14 cellular contexts compared by ENCODE assay signal in genomic region chr1:168202941-168203654, GRCh38. TPM values are rescaled to one million over a fixed set of nuclear protein-coding genes. Genes with fewer than 3 reads are reported as not detected.
DNase-seq lines count a peak whose midpoint lies in the region; ATAC-seq and TF ChIP-seq lines count a peak whose summit lies in the region.
"Had no signal": no experiment of that assay in that cellular context is flagged by ENCODE, and none has a peak within 500 bp of the region (broad histone marks: within the 10 kb centered on the region; RNA-seq: fewer than 3 reads in every experiment).

No MANE protein-coding gene starts in this region.

- H3K4me3 Mint-ChIP-seq in WTC11 (no peak overlapping the region), CD14-positive monocyte (no peak overlapping the region)
- no peak overlapping the region for H3K4me3 Mint-ChIP-seq in CD8-positive, alpha-beta memory T cell
- H3K4me3 Mint-ChIP-seq: memory B cell had no signal

- CTCF ChIA-PET in WTC11 (lab: Charles Lee), result no interaction called here
- CTCF ChIA-PET in CD8-positive, alpha-beta memory T cell (lab: Charles Lee), result no interaction called here

- H3K27me3 Mint-ChIP-seq in WTC11 (ENCODE audit: low read depth) (no peaks in the 10 kb centered on the region), CD14-positive monocyte (ENCODE audit: low read depth in 3 of 3) (no peaks in the 10 kb centered on the region)
- H3K27me3 Mint-ChIP-seq in CD8-positive, alpha-beta memory T cell, result no peaks in the 10 kb centered on the region
- H3K27me3 Mint-ChIP-seq: memory B cell had no signal

- peaks cover 13% of the 10 kb centered on the region for H3K9me3 Mint-ChIP-seq in WTC11
- H3K9me3 Mint-ChIP-seq in CD8-positive, alpha-beta memory T cell, result no peaks in the 10 kb centered on the region
- peaks cover 2 to 15% (median 8%) of the 10 kb centered on the region in 7 donors for H3K9me3 Mint-ChIP-seq in CD14-positive monocyte
- H3K9me3 Mint-ChIP-seq: memory B cell had no signal

- H3K27me3 ChIP-seq in CD8-positive, alpha-beta memory T cell (ENCODE audit: insufficient read depth, low read length, poor library complexity, severe bottlenecking), result no peaks in the 10 kb centered on the region
- H3K27me3 ChIP-seq: ascending aorta, heart left ventricle, upper lobe of left lung had no signal

- intact Hi-C loops in sciatic nerve (cut with DNase I), result no loop called here
- intact Hi-C loops in CD14-positive monocyte (cut with micrococcal nuclease), result no loop called here

- H3K9me3 ChIP-seq in CD8-positive, alpha-beta memory T cell (ENCODE audit: low read length), result no peaks in the 10 kb centered on the region
- H3K9me3 ChIP-seq: ascending aorta, upper lobe of left lung had no signal

- POLR2A ChIA-PET in WTC11 (lab: Charles Lee), result no interaction called here
- POLR2A ChIA-PET in CD8-positive, alpha-beta memory T cell (lab: Charles Lee), result no interaction called here

- H3K4me1 ChIP-seq in CD8-positive, alpha-beta memory T cell (ENCODE audit: insufficient read depth, low read length), result no peaks in the 10 kb centered on the region
- H3K4me1 ChIP-seq: ascending aorta, heart left ventricle, upper lobe of left lung had no signal

- H3K27ac Mint-ChIP-seq in WTC11 (peak overlapping the region; percentile 48; the same call in 1 of the 2 replicates), CD14-positive monocyte (no peak overlapping the region)
- no peak overlapping the region for H3K27ac Mint-ChIP-seq in CD8-positive, alpha-beta memory T cell
- H3K27ac Mint-ChIP-seq: memory B cell had no signal

- peaks cover 19% of the 10 kb centered on the region for H3K36me3 ChIP-seq in CD8-positive, alpha-beta memory T cell (ENCODE audit: insufficient read depth, low read length)

- H3K36me3 Mint-ChIP-seq in WTC11 (peaks cover 28% of the 10 kb centered on the region), CD14-positive monocyte (peaks cover 40 to 43% of the 10 kb centered on the region in 2 donors)
- peaks cover 21 to 56% (median 25%) of the 10 kb centered on the region in 3 donors for H3K36me3 Mint-ChIP-seq in CD8-positive, alpha-beta memory T cell

- H3K4me1 Mint-ChIP-seq in WTC11 (peaks cover 5% of the 10 kb centered on the region; the same call in 1 of the 2 replicates), CD14-positive monocyte (peaks cover 7% of the 10 kb centered on the region)
- no peaks in the 10 kb centered on the region for H3K4me1 Mint-ChIP-seq in CD8-positive, alpha-beta memory T cell
- H3K4me1 Mint-ChIP-seq: memory B cell had no signal

- H3K4me3 ChIP-seq in CD8-positive, alpha-beta memory T cell (ENCODE audit: low read length), result no peak overlapping the region
- H3K4me3 ChIP-seq: ascending aorta, heart left ventricle, upper lobe of left lung had no signal

- no peak overlapping the region for H3K27ac ChIP-seq in CD8-positive, alpha-beta memory T cell (ENCODE audit: low read depth, low read length)
- H3K27ac ChIP-seq: heart left ventricle, upper lobe of left lung had no signal

- peak; percentile 88 for DNase-seq in GM04503 (ENCODE audit: low read depth)
- no peak for DNase-seq in WTC11 (ENCODE audit: low spot score)
- DNase-seq in fibroblast of peridontal ligament (ENCODE audit: extremely low read depth), result peak; percentile 98
- DNase-seq in sciatic nerve (ENCODE audit: low spot score), result no peak
- DNase-seq in DMS79 (lab: John Stamatoyannopoulos, UW), result no peak
- DNase-seq in CD8-positive, alpha-beta memory T cell, result no peak
- DNase-seq in CD14-positive monocyte (ENCODE audit: low spot score), result no peak
- DNase-seq in anterior cingulate cortex (lab: John Stamatoyannopoulos, UW), result no peak
- DNase-seq: heart left ventricle, NCI-H2081 treated with DMSO at 0.1 percent for 48 hours, posterior cingulate gyrus, upper lobe of left lung had no signal

- TF ChIP-seq CTCF in WTC11 (IDR thresholded peaks at IDR 0.05) (no peak), CD14-positive monocyte (IDR thresholded peaks at IDR 0.05) (no peak)

- peak; percentile 46 for ATAC-seq in WTC11
- peak; percentile 97 for ATAC-seq in sciatic nerve

TF ChIP-seq in WTC11, 78 proteins besides CTCF, POLR2A, EP300 and RAD21:
- TF ChIP-seq AFF4 (CRISPR knock-in tag; IDR thresholded peaks at IDR 0.05; ENCODE audit: borderline replicate concordance) (no peak), SP1 (CRISPR knock-in tag; conservative IDR thresholded peaks at IDR 0.05) (no peak), FOXJ3 (CRISPR knock-in tag; IDR thresholded peaks at IDR 0.05; ENCODE audit: borderline replicate concordance) (no peak), ZNF232 (CRISPR knock-in tag; IDR thresholded peaks at IDR 0.05) (no peak), CBFB (CRISPR knock-in tag; IDR thresholded peaks at IDR 0.05; ENCODE audit: low read depth) (no peak), ESRRA (CRISPR knock-in tag; IDR thresholded peaks at IDR 0.05; ENCODE audit: borderline replicate concordance) (no peak), GABPB1 (CRISPR knock-in tag; IDR thresholded peaks at IDR 0.05) (peak; percentile 57; the same call in 1 of the 2 replicates)

RNA-seq across cellular contexts. Expression of gene SFT2D2, which starts 22.7 kb away (rescaled TPM):
- total RNA-seq in WTC11 (2021), result 23.2 to 28.1 TPM (median 25.2 TPM) in 3 replicates
- 74.4 TPM for total RNA-seq in sciatic nerve
- 10 to 100 TPM; 44.4 to 45.1 TPM for total RNA-seq in CD8-positive, alpha-beta memory T cell
- 46.0 TPM for polyA plus RNA-seq in CD8-positive, alpha-beta memory T cell
- polyA plus RNA-seq in CD14-positive monocyte, result 10 to 100 TPM; 34.9 to 46.6 TPM

RNA-seq across cellular contexts. Expression of gene TIPRL, which starts 24.3 kb away (rescaled TPM):
- total RNA-seq in WTC11 (2021) (25.3 to 25.8 TPM (median 25.4 TPM) in 3 replicates), sciatic nerve (24.3 TPM)
- total RNA-seq in CD8-positive, alpha-beta memory T cell, result 10 to 100 TPM; 41.5 to 46.9 TPM
- polyA plus RNA-seq in CD8-positive, alpha-beta memory T cell, result 38.0 TPM
- polyA plus RNA-seq in CD14-positive monocyte, result 10 to 100 TPM; 30.2 to 35.0 TPM

Comparison
In these comparisons a context has a peak if more than half of its experiments do, and no peak if none do; other contexts are left out.
1. DNase-seq: peak in GM04503 (single experiment) and fibroblast of peridontal ligament (single experiment); none in WTC11 (single experiment), sciatic nerve (single experiment), DMS79 (single experiment), CD8-positive, alpha-beta memory T cell (0 of 5), CD14-positive monocyte (single experiment) and anterior cingulate cortex (0 of 58).